Comparison of ENCODE assay signal across 1 cellular context in genomic region chr1:116934586-116935207, GRCh38.
TF ChIP-seq lines count a peak whose summit lies in the region.

No MANE protein-coding gene starts in this region.

TF ChIP-seq in HepG2, 621 proteins besides CTCF, POLR2A, EP300 and RAD21 (continued from another document and continues in another):
- TF ChIP-seq SALL1 (CRISPR knock-in tag; IDR thresholded peaks at IDR 0.05), result no peak
- no peak for TF ChIP-seq FOXP1 (IDR thresholded peaks at IDR 0.05)
- peak; percentile 76 for TF ChIP-seq FOXP1 (CRISPR knock-in tag; IDR thresholded peaks at IDR 0.05)
- no peak for TF ChIP-seq SNAI1 (CRISPR knock-in tag; IDR thresholded peaks at IDR 0.05; ENCODE audit: borderline replicate concordance)
- TF ChIP-seq TAF15 (IDR thresholded peaks at IDR 0.05; ENCODE audit: low read depth, low read length, poor library complexity, severe bottlenecking), result no peak
- TF ChIP-seq GMEB1 (CRISPR knock-in tag; IDR thresholded peaks at IDR 0.05; ENCODE audit: borderline replicate concordance), result no peak
- peak; percentile 70 for TF ChIP-seq CEBPG (CRISPR knock-in tag; IDR thresholded peaks at IDR 0.05)
- no peak for TF ChIP-seq ZNF772 (CRISPR knock-in tag; IDR thresholded peaks at IDR 0.05)
- peak; percentile 57; the same call in 1 of the 2 replicates for TF ChIP-seq FOXJ3 (CRISPR knock-in tag; IDR thresholded peaks at IDR 0.05; ENCODE audit: borderline replicate concordance)
- no peak for TF ChIP-seq ZMYM2 (CRISPR knock-in tag; IDR thresholded peaks at IDR 0.05)
- no peak for TF ChIP-seq YY1 (IDR thresholded peaks at IDR 0.05; ENCODE audit: insufficient read depth, insufficient replicate concordance, low read depth, low read length)
- TF ChIP-seq TARDBP (CRISPR knock-in tag; IDR thresholded peaks at IDR 0.05), result no peak
- no peak for TF ChIP-seq NFKB2 (CRISPR knock-in tag; IDR thresholded peaks at IDR 0.05; ENCODE audit: borderline replicate concordance)
- no peak for TF ChIP-seq THAP8 (CRISPR knock-in tag; IDR thresholded peaks at IDR 0.05; ENCODE audit: borderline replicate concordance)
- TF ChIP-seq TEAD2 (CRISPR knock-in tag; IDR thresholded peaks at IDR 0.05), result no peak
- TF ChIP-seq ZNF234 (CRISPR knock-in tag; conservative IDR thresholded peaks at IDR 0.05), result no peak
- no peak for TF ChIP-seq ZSCAN22 (CRISPR knock-in tag; IDR thresholded peaks at IDR 0.05)
- TF ChIP-seq, protein P1, sequence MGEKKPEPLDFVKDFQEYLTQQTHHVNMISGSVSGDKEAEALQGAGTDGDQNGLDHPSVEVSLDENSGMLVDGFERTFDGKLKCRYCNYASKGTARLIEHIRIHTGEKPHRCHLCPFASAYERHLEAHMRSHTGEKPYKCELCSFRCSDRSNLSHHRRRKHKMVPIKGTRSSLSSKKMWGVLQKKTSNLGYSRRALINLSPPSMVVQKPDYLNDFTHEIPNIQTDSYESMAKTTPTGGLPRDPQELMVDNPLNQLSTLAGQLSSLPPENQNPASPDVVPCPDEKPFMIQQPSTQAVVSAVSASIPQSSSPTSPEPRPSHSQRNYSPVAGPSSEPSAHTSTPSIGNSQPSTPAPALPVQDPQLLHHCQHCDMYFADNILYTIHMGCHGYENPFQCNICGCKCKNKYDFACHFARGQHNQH (CRISPR knock-in tag; IDR thresholded peaks at IDR 0.05), result no peak
- no peak for TF ChIP-seq SOX6 (IDR thresholded peaks at IDR 0.05)
- peak; percentile 59; the same call in 1 of the 2 replicates for TF ChIP-seq SOX6 (CRISPR knock-in tag; IDR thresholded peaks at IDR 0.05)
- no peak for TF ChIP-seq ZNF616 (CRISPR knock-in tag; IDR thresholded peaks at IDR 0.05; ENCODE audit: low read depth)
- TF ChIP-seq, protein P2, sequence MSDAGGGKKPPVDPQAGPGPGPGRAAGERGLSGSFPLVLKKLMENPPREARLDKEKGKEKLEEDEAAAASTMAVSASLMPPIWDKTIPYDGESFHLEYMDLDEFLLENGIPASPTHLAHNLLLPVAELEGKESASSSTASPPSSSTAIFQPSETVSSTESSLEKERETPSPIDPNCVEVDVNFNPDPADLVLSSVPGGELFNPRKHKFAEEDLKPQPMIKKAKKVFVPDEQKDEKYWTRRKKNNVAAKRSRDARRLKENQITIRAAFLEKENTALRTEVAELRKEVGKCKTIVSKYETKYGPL (CRISPR knock-in tag; IDR thresholded peaks at IDR 0.05), result no peak
- no peak for TF ChIP-seq PAX8 (CRISPR knock-in tag; IDR thresholded peaks at IDR 0.05; ENCODE audit: borderline replicate concordance)
- TF ChIP-seq AHR (CRISPR knock-in tag; IDR thresholded peaks at IDR 0.05), result no peak
- TF ChIP-seq LCORL (IDR thresholded peaks at IDR 0.05), result no peak
- TF ChIP-seq LCORL (CRISPR knock-in tag; IDR thresholded peaks at IDR 0.05), result 0 out of 2 replicates have a peak, but pooled peaks have one; percentile 49
- TF ChIP-seq, protein P3, sequence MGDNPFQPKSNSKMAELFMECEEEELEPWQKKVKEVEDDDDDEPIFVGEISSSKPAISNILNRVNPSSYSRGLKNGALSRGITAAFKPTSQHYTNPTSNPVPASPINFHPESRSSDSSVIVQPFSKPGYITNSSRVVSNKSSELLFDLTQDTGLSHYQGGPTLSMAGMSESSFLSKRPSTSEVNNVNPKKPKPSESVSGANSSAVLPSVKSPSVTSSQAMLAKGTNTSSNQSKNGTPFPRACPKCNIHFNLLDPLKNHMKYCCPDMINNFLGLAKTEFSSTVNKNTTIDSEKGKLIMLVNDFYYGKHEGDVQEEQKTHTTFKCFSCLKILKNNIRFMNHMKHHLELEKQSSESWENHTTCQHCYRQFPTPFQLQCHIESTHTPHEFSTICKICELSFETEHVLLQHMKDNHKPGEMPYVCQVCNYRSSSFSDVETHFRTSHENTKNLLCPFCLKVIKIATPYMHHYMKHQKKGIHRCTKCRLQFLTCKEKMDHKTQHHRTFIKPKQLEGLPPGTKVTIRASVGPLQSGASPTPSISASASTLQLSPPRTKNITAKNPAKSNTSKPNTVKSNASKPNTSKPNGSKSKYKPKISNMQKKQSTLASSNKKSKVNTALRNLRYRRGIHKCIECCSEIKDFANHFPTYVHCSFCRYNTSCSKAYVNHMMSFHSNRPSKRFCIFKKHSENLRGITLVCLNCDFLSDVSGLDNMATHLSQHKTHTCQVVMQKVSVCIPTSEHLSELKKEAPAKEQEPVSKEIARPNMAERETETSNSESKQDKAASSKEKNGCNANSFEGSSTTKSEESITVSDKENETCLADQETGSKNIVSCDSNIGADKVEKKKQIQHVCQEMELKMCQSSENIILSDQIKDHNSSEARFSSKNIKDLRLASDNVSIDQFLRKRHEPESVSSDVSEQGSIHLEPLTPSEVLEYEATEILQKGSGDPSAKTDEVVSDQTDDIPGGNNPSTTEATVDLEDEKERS (CRISPR knock-in tag; IDR thresholded peaks at IDR 0.05), result no peak
- TF ChIP-seq EED (CRISPR knock-in tag; IDR thresholded peaks at IDR 0.05), result no peak
- TF ChIP-seq ZEB1 (IDR thresholded peaks at IDR 0.05; ENCODE audit: insufficient replicate concordance, low read depth), result no peak
- TF ChIP-seq ZNF678 (CRISPR knock-in tag; IDR thresholded peaks at IDR 0.05), result no peak
- TF ChIP-seq ZNF768 (CRISPR knock-in tag; IDR thresholded peaks at IDR 0.05), result no peak
- TF ChIP-seq, protein P4, sequence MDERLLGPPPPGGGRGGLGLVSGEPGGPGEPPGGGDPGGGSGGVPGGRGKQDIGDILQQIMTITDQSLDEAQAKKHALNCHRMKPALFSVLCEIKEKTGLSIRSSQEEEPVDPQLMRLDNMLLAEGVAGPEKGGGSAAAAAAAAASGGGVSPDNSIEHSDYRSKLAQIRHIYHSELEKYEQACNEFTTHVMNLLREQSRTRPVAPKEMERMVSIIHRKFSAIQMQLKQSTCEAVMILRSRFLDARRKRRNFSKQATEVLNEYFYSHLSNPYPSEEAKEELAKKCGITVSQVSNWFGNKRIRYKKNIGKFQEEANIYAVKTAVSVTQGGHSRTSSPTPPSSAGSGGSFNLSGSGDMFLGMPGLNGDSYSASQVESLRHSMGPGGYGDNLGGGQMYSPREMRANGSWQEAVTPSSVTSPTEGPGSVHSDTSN (CRISPR knock-in tag; IDR thresholded peaks at IDR 0.05), result no peak
- TF ChIP-seq, protein P5, sequence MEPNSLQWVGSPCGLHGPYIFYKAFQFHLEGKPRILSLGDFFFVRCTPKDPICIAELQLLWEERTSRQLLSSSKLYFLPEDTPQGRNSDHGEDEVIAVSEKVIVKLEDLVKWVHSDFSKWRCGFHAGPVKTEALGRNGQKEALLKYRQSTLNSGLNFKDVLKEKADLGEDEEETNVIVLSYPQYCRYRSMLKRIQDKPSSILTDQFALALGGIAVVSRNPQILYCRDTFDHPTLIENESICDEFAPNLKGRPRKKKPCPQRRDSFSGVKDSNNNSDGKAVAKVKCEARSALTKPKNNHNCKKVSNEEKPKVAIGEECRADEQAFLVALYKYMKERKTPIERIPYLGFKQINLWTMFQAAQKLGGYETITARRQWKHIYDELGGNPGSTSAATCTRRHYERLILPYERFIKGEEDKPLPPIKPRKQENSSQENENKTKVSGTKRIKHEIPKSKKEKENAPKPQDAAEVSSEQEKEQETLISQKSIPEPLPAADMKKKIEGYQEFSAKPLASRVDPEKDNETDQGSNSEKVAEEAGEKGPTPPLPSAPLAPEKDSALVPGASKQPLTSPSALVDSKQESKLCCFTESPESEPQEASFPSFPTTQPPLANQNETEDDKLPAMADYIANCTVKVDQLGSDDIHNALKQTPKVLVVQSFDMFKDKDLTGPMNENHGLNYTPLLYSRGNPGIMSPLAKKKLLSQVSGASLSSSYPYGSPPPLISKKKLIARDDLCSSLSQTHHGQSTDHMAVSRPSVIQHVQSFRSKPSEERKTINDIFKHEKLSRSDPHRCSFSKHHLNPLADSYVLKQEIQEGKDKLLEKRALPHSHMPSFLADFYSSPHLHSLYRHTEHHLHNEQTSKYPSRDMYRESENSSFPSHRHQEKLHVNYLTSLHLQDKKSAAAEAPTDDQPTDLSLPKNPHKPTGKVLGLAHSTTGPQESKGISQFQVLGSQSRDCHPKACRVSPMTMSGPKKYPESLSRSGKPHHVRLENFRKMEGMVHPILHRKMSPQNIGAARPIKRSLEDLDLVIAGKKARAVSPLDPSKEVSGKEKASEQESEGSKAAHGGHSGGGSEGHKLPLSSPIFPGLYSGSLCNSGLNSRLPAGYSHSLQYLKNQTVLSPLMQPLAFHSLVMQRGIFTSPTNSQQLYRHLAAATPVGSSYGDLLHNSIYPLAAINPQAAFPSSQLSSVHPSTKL (CRISPR knock-in tag; IDR thresholded peaks at IDR 0.05), result peak; percentile 67; the same call in 1 of the 2 replicates
- no peak for TF ChIP-seq ZNF292 (CRISPR knock-in tag; IDR thresholded peaks at IDR 0.05; ENCODE audit: borderline replicate concordance, low read depth)
- TF ChIP-seq FOXA3 (CRISPR knock-in tag; IDR thresholded peaks at IDR 0.05), result peak; percentile 50; the same call in 1 of the 2 replicates
- TF ChIP-seq HOXA5 (CRISPR knock-in tag; IDR thresholded peaks at IDR 0.05), result no peak
- no peak for TF ChIP-seq ZNF343 (CRISPR knock-in tag; IDR thresholded peaks at IDR 0.05)
- TF ChIP-seq RFX1 (IDR thresholded peaks at IDR 0.05), result no peak
- no peak for TF ChIP-seq RNF2 (conservative IDR thresholded peaks at IDR 0.05; ENCODE audit: low read depth)
- TF ChIP-seq MBD4 (IDR thresholded peaks at IDR 0.05; ENCODE audit: borderline replicate concordance, low read length), result no peak
- TF ChIP-seq ZNF17 (CRISPR knock-in tag; IDR thresholded peaks at IDR 0.05), result no peak
- no peak for TF ChIP-seq LRRFIP1 (CRISPR knock-in tag; conservative IDR thresholded peaks at IDR 0.05)
- TF ChIP-seq, protein P6, sequence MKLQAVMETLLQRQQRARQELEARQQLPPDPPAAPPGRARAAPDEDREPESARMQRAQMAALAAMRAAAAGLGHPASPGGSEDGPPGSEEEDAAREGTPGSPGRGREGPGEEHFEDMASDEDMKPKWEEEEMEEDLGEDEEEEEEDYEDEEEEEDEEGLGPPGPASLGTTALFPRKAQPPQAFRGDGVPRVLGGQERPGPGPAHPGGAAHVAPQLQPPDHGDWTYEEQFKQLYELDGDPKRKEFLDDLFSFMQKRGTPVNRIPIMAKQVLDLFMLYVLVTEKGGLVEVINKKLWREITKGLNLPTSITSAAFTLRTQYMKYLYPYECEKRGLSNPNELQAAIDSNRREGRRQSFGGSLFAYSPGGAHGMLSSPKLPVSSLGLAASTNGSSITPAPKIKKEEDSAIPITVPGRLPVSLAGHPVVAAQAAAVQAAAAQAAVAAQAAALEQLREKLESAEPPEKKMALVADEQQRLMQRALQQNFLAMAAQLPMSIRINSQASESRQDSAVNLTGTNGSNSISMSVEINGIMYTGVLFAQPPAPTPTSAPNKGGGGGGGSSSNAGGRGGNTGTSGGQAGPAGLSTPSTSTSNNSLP (IDR thresholded peaks at IDR 0.05; ENCODE audit: low read depth, low read length), result no peak
- no peak for TF ChIP-seq MBNL3 (CRISPR knock-in tag; conservative IDR thresholded peaks at IDR 0.05)
- TF ChIP-seq ZFP36 (IDR thresholded peaks at IDR 0.05; ENCODE audit: borderline replicate concordance, low read depth, low read length, partially characterized antibody), result no peak
- TF ChIP-seq CENPBD1 (CRISPR knock-in tag; IDR thresholded peaks at IDR 0.05; ENCODE audit: borderline replicate concordance, low read depth), result no peak
- TF ChIP-seq ZNF746 (CRISPR knock-in tag; IDR thresholded peaks at IDR 0.05), result no peak
- TF ChIP-seq ZBTB44 (CRISPR knock-in tag; IDR thresholded peaks at IDR 0.05), result no peak
- TF ChIP-seq SP4 (CRISPR knock-in tag; IDR thresholded peaks at IDR 0.05), result no peak
- no peak for TF ChIP-seq ZNF264 (CRISPR knock-in tag; IDR thresholded peaks at IDR 0.05)
- TF ChIP-seq PPARG (CRISPR knock-in tag; conservative IDR thresholded peaks at IDR 0.05), result 0 out of 2 replicates have a peak, but pooled peaks have one; percentile 45
